In genomic region chr21:25790122-25790951, GRCh38 we compare ENCODE assay signal across 8 cellular contexts. TPM values are rescaled to one million over a fixed set of nuclear protein-coding genes. Genes with fewer than 3 reads are reported as not detected.
DNase-seq lines count a peak whose midpoint lies in the region; ATAC-seq and TF ChIP-seq lines count a peak whose summit lies in the region.

No MANE protein-coding gene starts in this region.

- H3K79me2 ChIP-seq in HCT116 (ENCODE audit: insufficient read depth, low read length) = no peaks in the 10 kb centered on the region

- no peak overlapping the region for H3K14ac ChIP-seq in neuronal stem cell (ENCODE audit: low read length)

- H4K8ac ChIP-seq in neuronal stem cell (ENCODE audit: low read depth, low read length) = no peak overlapping the region

- H3K27ac ChIP-seq in HCT116 (ENCODE audit: low read depth, low read length) (no peak overlapping the region), WERI-Rb-1 (no peak overlapping the region), neuronal stem cell (replicated peaks; ENCODE audit: low read length) (no peak overlapping the region)

- H3K4me2 ChIP-seq in HCT116 (ENCODE audit: low read length) = peak overlapping the region; percentile 65
- H3K4me2 ChIP-seq in neuronal stem cell (ENCODE audit: insufficient read depth, low read length, poor library complexity, severe bottlenecking) = no peak overlapping the region

- H2AFZ ChIP-seq in HCT116 (ENCODE audit: low read depth, low read length, poor library complexity, severe bottlenecking) (peak overlapping the region; percentile 89), neuronal stem cell (ENCODE audit: low read length) (peak overlapping the region; percentile 81)

- TF ChIP-seq RAD21 in HCT116 (IDR thresholded peaks at IDR 0.05; ENCODE audit: low read depth) = peak; percentile 33; the same call in 1 of the 2 replicates

- H3K23ac ChIP-seq in neuronal stem cell (ENCODE audit: low read depth, low read length, poor library complexity) = no peak overlapping the region

- peak; percentile 31 to 64 (median 49); a peak in 5 of 6 replicates for TF ChIP-seq CTCF in HCT116 (IDR thresholded peaks at IDR 0.05 in 2 of 3, conservative IDR thresholded peaks at IDR 0.05 in 1 of 3; ENCODE audit: borderline replicate concordance in 1 of 3, insufficient read depth in 1 of 3, low read depth in 2 of 3, low read length in 2 of 3)
- peak; percentile 50 for TF ChIP-seq CTCF in WERI-Rb-1 (IDR thresholded peaks at IDR 0.05; ENCODE audit: low read depth, low read length)
- peak; percentile 48 for TF ChIP-seq CTCF in fibroblast of the aortic adventitia (IDR thresholded peaks at IDR 0.05; ENCODE audit: insufficient read depth, low read length)

- no peak overlapping the region for H3K9ac ChIP-seq in HCT116 (ENCODE audit: low read length)
- H3K9ac ChIP-seq in neuronal stem cell (ENCODE audit: low read depth, low read length, poor library complexity) = no peak overlapping the region

- RAD21 ChIA-PET in HCT116 (lab: Charles Lee; ENCODE audit: low non-redundant PET in 1 of 2, low total read pairs in 2 of 2, uncharacterized antibody in 2 of 2, unreplicated experiment in 2 of 2) = no interaction called here

- no peaks in the 10 kb centered on the region for H3K9me2 ChIP-seq in HCT116 (ENCODE audit: insufficient read depth)

- H2BK120ac ChIP-seq in neuronal stem cell (ENCODE audit: low read depth, low read length) = no peak overlapping the region

- H3K36me3 ChIP-seq in HCT116 (ENCODE audit: control insufficient read depth in 1 of 2, insufficient read depth in 2 of 2, low read length in 2 of 2) (no peaks in the 10 kb centered on the region), WERI-Rb-1 (no peaks in the 10 kb centered on the region), neuronal stem cell (replicated peaks in 1 of 2; ENCODE audit: control insufficient read depth in 2 of 2, insufficient read depth in 2 of 2, low read length in 2 of 2) (no peaks in the 10 kb centered on the region)

- WGBS in neuronal stem cell (ENCODE audit: extremely low coverage in 2 of 2, insufficient read length in 2 of 2, insufficient replicate concordance in 1 of 2), 2 donors = no CpG with 5 or more reads among the region's 7 CpGs

- no peak overlapping the region for H2BK12ac ChIP-seq in neuronal stem cell (ENCODE audit: low read length)

- no peak overlapping the region for H4K91ac ChIP-seq in neuronal stem cell (ENCODE audit: low read depth, low read length, poor library complexity)

- intact Hi-C loops in activated naive CD4-positive, alpha-beta T cell treated with anti-CD3 and anti-CD28 coated beads for 36 hours (cut with micrococcal nuclease) = loop anchor here (1.0 kb wide), 4 partner anchors 11 to 182 kb away; no protein-coding TSS in a partner anchor
- intact Hi-C loops in HCT116 (cut with micrococcal nuclease) = no loop called here

- no peaks in the 10 kb centered on the region for H3K9me3 ChIP-seq in HCT116 (ENCODE audit: control insufficient read depth in 1 of 2, insufficient read depth in 1 of 2, low read depth in 1 of 2, low read length in 2 of 2)
- no peaks in the 10 kb centered on the region for H3K9me3 ChIP-seq in WERI-Rb-1 (ENCODE audit: severe bottlenecking)
- no peaks in the 10 kb centered on the region for H3K9me3 ChIP-seq in neuronal stem cell (replicated peaks in 1 of 2; ENCODE audit: control insufficient read depth in 2 of 2, insufficient read depth in 1 of 2, low read depth in 1 of 2, low read length in 2 of 2)

- ATAC-seq in HCT116 (peak; percentile 86), HG03025 (IDR thresholded peaks at IDR 0.05; ENCODE audit: low FRiP score, unreplicated experiment) (no peak)

- no peak overlapping the region for H2BK15ac ChIP-seq in neuronal stem cell (ENCODE audit: low read length)

- H3K27ac Mint-ChIP-seq in activated naive CD4-positive, alpha-beta T cell treated with anti-CD3 and anti-CD28 coated beads for 36 hours = peak overlapping the region; percentile 22

- H3K4me3 Mint-ChIP-seq in activated naive CD4-positive, alpha-beta T cell treated with anti-CD3 and anti-CD28 coated beads for 36 hours = peak overlapping the region; percentile 66

- H3K4me1 ChIP-seq in HCT116 (ENCODE audit: control insufficient read depth in 1 of 2, insufficient read depth in 2 of 2, low read length in 2 of 2) = peaks cover 0 to 12% of the 10 kb centered on the region in 2 experiments; a peak in 3 of 4 replicates
- H3K4me1 ChIP-seq in neuronal stem cell (ENCODE audit: control insufficient read depth in 2 of 2, insufficient read depth in 1 of 2, low read depth in 1 of 2, low read length in 2 of 2) = peaks cover 0 to 3% of the 10 kb centered on the region in 2 donors

- no TSS peak for BruUV-seq in HCT116 (replicated peaks; lab: Mats Ljungman, UMichigan)

- no peaks in the 10 kb centered on the region for H4K20me1 ChIP-seq in HCT116 (ENCODE audit: insufficient read depth)

- DNase-seq in activated naive CD4-positive, alpha-beta T cell treated with anti-CD3 and anti-CD28 coated beads for 36 hours = peak; percentile 43
- no peak for DNase-seq in activated naive CD4-positive, alpha-beta T cell (lab: John Stamatoyannopoulos, UW)
- DNase-seq in HCT116 (ENCODE audit: low read depth, low spot score) = peak; percentile 34
- DNase-seq in NCI-H1694 (lab: John Stamatoyannopoulos, UW) = peak; percentile 87
- DNase-seq in WERI-Rb-1 = no peak
- DNase-seq in fibroblast of the aortic adventitia (ENCODE audit: low read depth) = peak; percentile 57
- DNase-seq in neuronal stem cell (ENCODE audit: low spot score) = peak; percentile 8

- CTCF ChIA-PET in activated naive CD4-positive, alpha-beta T cell treated with anti-CD3 and anti-CD28 coated beads for 36 hours (lab: Charles Lee) = interaction anchor here (0.6 to 2.4 kb wide), 14 partner anchors 10 to 380 kb away, joined by 3 to 14 read pairs (median 3); partner anchors contain the start of genes APP and JAM2
- CTCF ChIA-PET in HCT116 (lab: Charles Lee) = interaction anchor here (1.2 to 2.4 kb wide), 2 partner anchors 10 to 182 kb away, joined by 3 to 27 read pairs; no protein-coding TSS in a partner anchor

- H3K4me1 Mint-ChIP-seq in activated naive CD4-positive, alpha-beta T cell treated with anti-CD3 and anti-CD28 coated beads for 36 hours (ENCODE audit: low read depth) = peaks cover 11% of the 10 kb centered on the region

- no peak overlapping the region for H2BK5ac ChIP-seq in neuronal stem cell (ENCODE audit: low read length)

- H3K36me3 Mint-ChIP-seq in activated naive CD4-positive, alpha-beta T cell treated with anti-CD3 and anti-CD28 coated beads for 36 hours (ENCODE audit: low read depth) = no peaks in the 10 kb centered on the region

- POLR2A ChIA-PET in HCT116 (lab: Charles Lee) = interaction anchor here (0.9 kb wide), 1 partner anchor 379 kb away, joined by 3 read pairs; no protein-coding TSS in a partner anchor

- H3K79me1 ChIP-seq in neuronal stem cell (ENCODE audit: low read depth, low read length) = no peaks in the 10 kb centered on the region

- no peaks in the 10 kb centered on the region for H3K9me3 Mint-ChIP-seq in activated naive CD4-positive, alpha-beta T cell treated with anti-CD3 and anti-CD28 coated beads for 36 hours

- H3K4ac ChIP-seq in neuronal stem cell (ENCODE audit: low read length) = no peak overlapping the region

- H3K27me3 ChIP-seq in HCT116 (ENCODE audit: insufficient read depth, low read length) (no peaks in the 10 kb centered on the region), WERI-Rb-1 (ENCODE audit: insufficient read depth, low read depth, severe bottlenecking) (no peaks in the 10 kb centered on the region), neuronal stem cell (ENCODE audit: control insufficient read depth in 3 of 3, insufficient read depth in 3 of 3, low read depth in 1 of 3, low read length in 3 of 3) (no peaks in the 10 kb centered on the region)

- H3K4me3 ChIP-seq in HCT116 (replicated peaks in 1 of 2; ENCODE audit: low read depth in 1 of 2, low read length in 2 of 2) = peak overlapping the region; percentile 1 to 33; a peak in 3 of 4 replicates
- H3K4me3 ChIP-seq in WERI-Rb-1 (ENCODE audit: low read depth, low read length) = peak overlapping the region; percentile 28
- peak overlapping the region; percentile 29 for H3K4me3 ChIP-seq in fibroblast of the aortic adventitia (ENCODE audit: low read depth, low read length)
- H3K4me3 ChIP-seq in neuronal stem cell (ENCODE audit: low read length in 2 of 2) = peak overlapping the region in 1 of 2 donors; percentile 33

- H3K27me3 Mint-ChIP-seq in activated naive CD4-positive, alpha-beta T cell treated with anti-CD3 and anti-CD28 coated beads for 36 hours (ENCODE audit: low read depth) = peaks cover 4% of the 10 kb centered on the region

- no peak for TF ChIP-seq POLR2A in HCT116 (IDR thresholded peaks at IDR 0.05; ENCODE audit: borderline replicate concordance, extremely low read depth, insufficient read depth, insufficient read length)

- H3K18ac ChIP-seq in neuronal stem cell (ENCODE audit: low read length) = no peak overlapping the region

- H2AK5ac ChIP-seq in neuronal stem cell (ENCODE audit: low read depth, low read length) = no peak overlapping the region

TF ChIP-seq in HCT116, 20 proteins besides CTCF, POLR2A, EP300 and RAD21:
- TF ChIP-seq, protein P1, sequence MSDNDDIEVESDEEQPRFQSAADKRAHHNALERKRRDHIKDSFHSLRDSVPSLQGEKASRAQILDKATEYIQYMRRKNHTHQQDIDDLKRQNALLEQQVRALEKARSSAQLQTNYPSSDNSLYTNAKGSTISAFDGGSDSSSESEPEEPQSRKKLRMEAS (IDR thresholded peaks at IDR 0.05) = 0 out of 2 replicates have a peak, but pooled peaks have one; percentile 36
- no peak for TF ChIP-seq SP1 (IDR thresholded peaks at IDR 0.05; ENCODE audit: low read depth)
- no peak for TF ChIP-seq EGR1 (IDR thresholded peaks at IDR 0.05; ENCODE audit: low read depth)

RNA-seq across cellular contexts. Expression of gene GABPA, which starts 55.6 kb away (rescaled TPM):
- total RNA-seq in activated naive CD4-positive, alpha-beta T cell treated with anti-CD3 and anti-CD28 coated beads for 36 hours = 10 to 100 TPM; 18.5 to 21.2 TPM
- total RNA-seq in HCT116 (2021; ENCODE audit: unreplicated experiment) = 23.6 TPM
- 4.0 and 6.1 TPM in 2 replicates for polyA plus RNA-seq in HCT116 (2012)
- 35.3 and 48.2 TPM in 2 replicates for total RNA-seq in fibroblast of the aortic adventitia (ENCODE audit: low replicate concordance)
- 21.8 TPM for polyA plus RNA-seq in neuronal stem cell (2013, experiment 1 of 2)
- polyA plus RNA-seq in neuronal stem cell (2013, experiment 2 of 2) = 22.5 TPM

RNA-seq across cellular contexts. Expression of gene ATP5PF, which starts 55.6 kb away (rescaled TPM):
- 100 to 1,000 TPM; 124 to 132 TPM for total RNA-seq in activated naive CD4-positive, alpha-beta T cell treated with anti-CD3 and anti-CD28 coated beads for 36 hours
- total RNA-seq in HCT116 (2021; ENCODE audit: unreplicated experiment) (132 TPM), fibroblast of the aortic adventitia (ENCODE audit: low replicate concordance) (17.9 and 98.9 TPM in 2 replicates)
- polyA plus RNA-seq in HCT116 (2012) = 67.0 and 102 TPM in 2 replicates
- polyA plus RNA-seq in neuronal stem cell (2013, experiment 1 of 2) = 310 TPM
- 301 TPM for polyA plus RNA-seq in neuronal stem cell (2013, experiment 2 of 2)

Comparison
In these comparisons a context has a peak if more than half of its experiments do, and no peak if none do; other contexts are left out.
1. DNase-seq: peak in activated naive CD4-positive, alpha-beta T cell treated with anti-CD3 and anti-CD28 coated beads for 36 hours (single experiment), HCT116 (single experiment), NCI-H1694 (single experiment), fibroblast of the aortic adventitia (single experiment) and neuronal stem cell (single experiment); none in activated naive CD4-positive, alpha-beta T cell (0 of 4) and WERI-Rb-1 (single experiment).
2. Peak in every context shown above with its lines, with median percentiles within 50 percentile points of each other: CTCF ChIP-seq.